In the genomic region with DNA sequence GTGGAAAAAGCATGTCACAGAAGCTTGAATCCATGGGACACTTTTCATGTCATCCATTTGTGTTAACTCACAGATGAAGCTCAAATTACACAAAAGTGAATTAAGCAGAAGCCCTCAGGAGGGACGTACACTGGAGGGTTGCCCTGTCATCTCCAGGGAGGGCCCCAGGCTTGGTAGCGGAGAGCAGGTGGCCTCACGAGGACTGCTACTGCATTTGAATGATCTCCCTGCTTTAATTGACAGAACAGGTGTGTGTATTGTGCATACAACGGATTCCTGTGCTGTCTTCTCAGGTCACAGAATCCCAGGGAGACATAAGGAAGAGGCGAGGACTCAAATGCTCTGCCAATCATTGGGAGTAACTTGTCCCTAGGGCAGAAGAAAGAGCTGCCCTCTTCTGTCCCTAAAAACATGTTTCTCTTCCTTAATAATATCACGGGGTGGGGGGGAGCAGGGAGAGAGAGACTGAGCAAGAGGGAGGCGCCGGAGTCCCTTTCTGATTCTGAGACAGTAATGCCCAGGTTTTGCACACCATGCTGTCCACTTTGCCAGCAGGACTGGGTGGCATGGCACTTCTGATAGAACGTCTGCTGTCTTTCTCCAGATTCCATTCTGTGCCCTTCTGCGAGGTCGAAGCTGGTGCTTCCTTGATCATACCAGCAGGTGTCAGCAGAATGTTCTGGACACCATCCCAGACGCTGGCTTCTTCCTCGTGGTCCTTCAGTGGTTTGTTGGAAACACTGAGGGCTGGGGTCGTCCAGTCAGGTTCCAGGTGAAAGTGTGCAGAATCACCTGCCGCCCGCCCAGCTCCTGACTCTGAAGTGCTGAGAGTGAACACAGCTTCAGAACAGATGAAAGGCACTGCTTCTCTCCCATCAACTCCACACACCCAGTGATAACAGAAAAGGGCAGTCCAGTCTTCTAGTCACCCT, we compare ENCODE assay signal across 9 cellular contexts. TPM values are rescaled to one million over a fixed set of nuclear protein-coding genes. Genes with fewer than 3 reads are reported as not detected.
DNase-seq lines count a peak whose midpoint lies in the region; ATAC-seq, FAIRE-seq and TF ChIP-seq lines count a peak whose summit lies in the region.
"Had no signal": no experiment of that assay in that cellular context is flagged by ENCODE, and none has a peak within 500 bp of the region (broad histone marks: within the 10 kb centered on the region; RNA-seq: fewer than 3 reads in every experiment).

No MANE protein-coding gene starts in this region.

- no peak overlapping the region for H3K27ac Mint-ChIP-seq in Calu3 (ENCODE audit: unreplicated experiment)
- H3K27ac Mint-ChIP-seq in activated CD4-positive, alpha-beta memory T cell treated with anti-CD3 and anti-CD28 coated beads, Interleukin-2, amount 10 ng/mL, durations not matched to agents 7 days and 5 days = peak overlapping the region; percentile 76

- H3K4me1 ChIP-seq in thoracic aorta (ENCODE audit: control insufficient read depth in 1 of 2, low read depth in 2 of 2) = no peaks in the 10 kb centered on the region
- H3K4me1 ChIP-seq: SJSA1 had no signal

- TF ChIP-seq CTCF in Calu3 (IDR thresholded peaks at IDR 0.05; ENCODE audit: unreplicated experiment) = peak; percentile 65
- peak; percentile 85 for TF ChIP-seq CTCF in epithelial cell of esophagus (IDR thresholded peaks at IDR 0.05; ENCODE audit: insufficient read depth, low read depth, low read length, missing control alignments)
- TF ChIP-seq CTCF in thoracic aorta (IDR thresholded peaks at IDR 0.05) = peak; percentile 64

- ATAC-seq in thoracic aorta (ENCODE audit: insufficient number of reproducible peaks, low FRiP score, low read depth) (peak; percentile 69), GM21367 (IDR thresholded peaks at IDR 0.05; ENCODE audit: unreplicated experiment) (no peak)

- CTCF ChIA-PET in Calu3 (lab: Charles Lee) = interaction anchor here (0.7 to 1.7 kb wide), 8 partner anchors 12 to 104 kb away, joined by 3 to 10 read pairs (median 4); no protein-coding TSS in a partner anchor
- CTCF ChIA-PET in activated CD4-positive, alpha-beta memory T cell treated with anti-CD3 and anti-CD28 coated beads, Interleukin-2, amount 10 ng/mL, durations not matched to agents 7 days and 5 days (lab: Charles Lee) = interaction anchor here (0.8 to 6.3 kb wide), 30 partner anchors 10 to 168 kb away, joined by 3 to 105 read pairs (median 6); a partner anchor contains a TSS

- no peaks in the 10 kb centered on the region for H3K9me3 ChIP-seq in thoracic aorta
- H3K9me3 ChIP-seq: SJSA1 had no signal

- no peak overlapping the region for H3K27ac ChIP-seq in thoracic aorta
- H3K27ac ChIP-seq: SJSA1 had no signal

- no peaks in the 10 kb centered on the region for H3K9me3 Mint-ChIP-seq in Calu3 (ENCODE audit: low read depth, unreplicated experiment)
- peaks cover 8% of the 10 kb centered on the region for H3K9me3 Mint-ChIP-seq in activated CD4-positive, alpha-beta memory T cell treated with anti-CD3 and anti-CD28 coated beads, Interleukin-2, amount 10 ng/mL, durations not matched to agents 7 days and 5 days

- peak; percentile 85 for FAIRE-seq in H54 (lab: Jason Lieb, UNC)

- intact Hi-C loops in Calu3 (cut with micrococcal nuclease; ENCODE audit: unreplicated experiment) = loop anchor here (1.0 kb wide), 2 partner anchors 55 to 169 kb away; no protein-coding TSS in a partner anchor

- H3K27me3 Mint-ChIP-seq in Calu3 (ENCODE audit: unreplicated experiment) = no peaks in the 10 kb centered on the region
- peaks cover 7% of the 10 kb centered on the region for H3K27me3 Mint-ChIP-seq in activated CD4-positive, alpha-beta memory T cell treated with anti-CD3 and anti-CD28 coated beads, Interleukin-2, amount 10 ng/mL, durations not matched to agents 7 days and 5 days

- H3K4me3 Mint-ChIP-seq in Calu3 (ENCODE audit: low read depth, unreplicated experiment) = no peak overlapping the region
- peak overlapping the region; percentile 19 for H3K4me3 Mint-ChIP-seq in activated CD4-positive, alpha-beta memory T cell treated with anti-CD3 and anti-CD28 coated beads, Interleukin-2, amount 10 ng/mL, durations not matched to agents 7 days and 5 days

- H3K4me3 ChIP-seq in epithelial cell of esophagus (ENCODE audit: low read length) = no peak overlapping the region
- no peak overlapping the region for H3K4me3 ChIP-seq in thoracic aorta
- H3K4me3 ChIP-seq: SJSA1 had no signal

- H3K36me3 ChIP-seq in thoracic aorta = no peaks in the 10 kb centered on the region
- H3K36me3 ChIP-seq: SJSA1 had no signal

- no peak for TF ChIP-seq POLR2A in H54 (IDR thresholded peaks at IDR 0.05; ENCODE audit: low read depth, low read length)

- no peaks in the 10 kb centered on the region for H3K27me3 ChIP-seq in thoracic aorta (replicated peaks; ENCODE audit: insufficient read depth)

- DNase-seq in Calu3 = peak; percentile 61
- peak; percentile 53 for DNase-seq in H54 (ENCODE audit: insufficient read length, low spot score)
- peak; percentile 4 for DNase-seq in NCI-H2227 treated with DMSO at 0.1 percent for 48 hours (lab: John Stamatoyannopoulos, UW)
- peak; percentile 68 for DNase-seq in activated CD4-positive, alpha-beta memory T cell treated with anti-CD3 and anti-CD28 coated beads, Interleukin-2, amount 10 ng/mL, durations not matched to agents 7 days and 5 days
- DNase-seq in epithelial cell of esophagus (ENCODE audit: low read depth) = peak; percentile 58
- DNase-seq in mucosa of gallbladder (ENCODE audit: low spot score) = peak; percentile 57
- no peak for DNase-seq in thoracic aorta (ENCODE audit: low spot score)

- POLR2A ChIA-PET in activated CD4-positive, alpha-beta memory T cell treated with anti-CD3 and anti-CD28 coated beads, Interleukin-2, amount 10 ng/mL, durations not matched to agents 7 days and 5 days (lab: Charles Lee) = interaction anchor here (0.8 to 4.6 kb wide), 17 partner anchors 12 to 172 kb away, joined by 3 to 28 read pairs (median 5); a partner anchor contains a TSS

- peaks cover 8% of the 10 kb centered on the region for H3K36me3 Mint-ChIP-seq in Calu3 (ENCODE audit: insufficient read depth, unreplicated experiment)
- H3K36me3 Mint-ChIP-seq in activated CD4-positive, alpha-beta memory T cell treated with anti-CD3 and anti-CD28 coated beads, Interleukin-2, amount 10 ng/mL, durations not matched to agents 7 days and 5 days (ENCODE audit: low read depth) = peaks cover 12% of the 10 kb centered on the region

- H3K4me1 Mint-ChIP-seq in Calu3 (ENCODE audit: low read depth, unreplicated experiment) = peaks cover 19% of the 10 kb centered on the region
- peaks cover 85% of the 10 kb centered on the region for H3K4me1 Mint-ChIP-seq in activated CD4-positive, alpha-beta memory T cell treated with anti-CD3 and anti-CD28 coated beads, Interleukin-2, amount 10 ng/mL, durations not matched to agents 7 days and 5 days

- BruUV-seq in Calu3 (replicated peaks; lab: Mats Ljungman, UMichigan) = no TSS peak

RNA-seq across cellular contexts. Expression of a gene that starts 26.1 kb away (rescaled TPM):
- 1.0 and 1.4 TPM in 2 replicates for total RNA-seq in Calu3 (2022)
- 1 to 10 TPM; 4.4 to 6.6 TPM for total RNA-seq in activated CD4-positive, alpha-beta memory T cell treated with anti-CD3 and anti-CD28 coated beads, Interleukin-2, amount 10 ng/mL, durations not matched to agents 7 days and 5 days
- total RNA-seq in mucosa of gallbladder = 4.4 TPM
- not detected for total RNA-seq in thoracic aorta
- total RNA-seq: SJSA1 had no signal
